1 cellular context compared by ENCODE assay signal in genomic region chr1:156426015-156426414, GRCh38.
TF ChIP-seq lines count a peak whose summit lies in the region.

No MANE protein-coding gene starts in this region.

TF ChIP-seq in GM12878, 131 proteins besides CTCF, POLR2A, EP300 and RAD21 (continued from another document):
- TF ChIP-seq, protein P1, sequence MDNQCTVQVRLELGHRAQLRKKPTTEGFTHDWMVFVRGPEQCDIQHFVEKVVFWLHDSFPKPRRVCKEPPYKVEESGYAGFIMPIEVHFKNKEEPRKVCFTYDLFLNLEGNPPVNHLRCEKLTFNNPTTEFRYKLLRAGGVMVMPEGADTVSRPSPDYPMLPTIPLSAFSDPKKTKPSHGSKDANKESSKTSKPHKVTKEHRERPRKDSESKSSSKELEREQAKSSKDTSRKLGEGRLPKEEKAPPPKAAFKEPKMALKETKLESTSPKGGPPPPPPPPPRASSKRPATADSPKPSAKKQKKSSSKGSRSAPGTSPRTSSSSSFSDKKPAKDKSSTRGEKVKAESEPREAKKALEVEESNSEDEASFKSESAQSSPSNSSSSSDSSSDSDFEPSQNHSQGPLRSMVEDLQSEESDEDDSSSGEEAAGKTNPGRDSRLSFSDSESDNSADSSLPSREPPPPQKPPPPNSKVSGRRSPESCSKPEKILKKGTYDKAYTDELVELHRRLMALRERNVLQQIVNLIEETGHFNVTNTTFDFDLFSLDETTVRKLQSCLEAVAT (IDR thresholded peaks at IDR 0.05) = no peak
- TF ChIP-seq, protein P2, sequence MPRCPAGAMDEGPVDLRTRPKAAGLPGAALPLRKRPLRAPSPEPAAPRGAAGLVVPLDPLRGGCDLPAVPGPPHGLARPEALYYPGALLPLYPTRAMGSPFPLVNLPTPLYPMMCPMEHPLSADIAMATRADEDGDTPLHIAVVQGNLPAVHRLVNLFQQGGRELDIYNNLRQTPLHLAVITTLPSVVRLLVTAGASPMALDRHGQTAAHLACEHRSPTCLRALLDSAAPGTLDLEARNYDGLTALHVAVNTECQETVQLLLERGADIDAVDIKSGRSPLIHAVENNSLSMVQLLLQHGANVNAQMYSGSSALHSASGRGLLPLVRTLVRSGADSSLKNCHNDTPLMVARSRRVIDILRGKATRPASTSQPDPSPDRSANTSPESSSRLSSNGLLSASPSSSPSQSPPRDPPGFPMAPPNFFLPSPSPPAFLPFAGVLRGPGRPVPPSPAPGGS (IDR thresholded peaks at IDR 0.05; ENCODE audit: borderline replicate concordance, insufficient read depth, low read depth, low read length, poor library complexity, severe bottlenecking) = peak; percentile 71
- TF ChIP-seq ZBTB11 (CRISPR knock-in tag; IDR thresholded peaks at IDR 0.05) (no peak), SIX5 (IDR thresholded peaks at IDR 0.05; ENCODE audit: low read depth, low read length, severe bottlenecking) (no peak), PBX3 (IDR thresholded peaks at IDR 0.05; ENCODE audit: insufficient replicate concordance, low read depth, low read length) (peak; percentile 55)
